ENCODE assay signal across 12 cellular contexts in genomic region chr19:9786819-9787218, GRCh38. TPM values are rescaled to one million over a fixed set of nuclear protein-coding genes. Genes with fewer than 3 reads are reported as not detected.
DNase-seq lines count a peak whose midpoint lies in the region; FAIRE-seq and TF ChIP-seq lines count a peak whose summit lies in the region.
"Had no signal": no experiment of that assay in that cellular context is flagged by ENCODE, and none has a peak within 500 bp of the region (broad histone marks: within the 10 kb centered on the region; RNA-seq: fewer than 3 reads in every experiment).

No MANE protein-coding gene starts in this region.

- peak overlapping the region; percentile 64 for H3K4me2 ChIP-seq in PC-9

- H3K4me1 ChIP-seq in Caco-2, result peaks cover 24% of the 10 kb centered on the region
- peaks cover 26% of the 10 kb centered on the region for H3K4me1 ChIP-seq in PC-9 (replicated peaks; ENCODE audit: insufficient read depth)
- peaks cover 10% of the 10 kb centered on the region for H3K4me1 ChIP-seq in endodermal cell (ENCODE audit: control insufficient read depth, insufficient read depth, low read length)

- no peaks in the 10 kb centered on the region for H3K9me3 Mint-ChIP-seq in Caco-2 (ENCODE audit: unreplicated experiment)
- H3K9me3 Mint-ChIP-seq in endodermal cell, result peaks cover 16% of the 10 kb centered on the region
- no peaks in the 10 kb centered on the region for H3K9me3 Mint-ChIP-seq in progenitor cell of endocrine pancreas (ENCODE audit: low read depth)

- 94 to 96% methylated on average over 7 to 8 of the region's 8 CpGs for WGBS in endodermal cell (ENCODE audit: insufficient coverage in 1 of 2, insufficient read length in 1 of 2), 2 experiments
- 88 to 93% methylated on average over 8 of the region's 8 CpGs for WGBS in lower leg skin, 2 donors

- DNase-seq in Caco-2, result no peak
- no peak for DNase-seq in PC-9
- no peak for DNase-seq in endodermal cell
- no peak for DNase-seq in progenitor cell of endocrine pancreas (ENCODE audit: low spot score, unreplicated experiment)
- no peak for DNase-seq in CD1c-positive myeloid dendritic cell (ENCODE audit: extremely low spot score)
- no peak for DNase-seq in D721Med (ENCODE audit: insufficient read length, low spot score)
- no peak for DNase-seq in stimulated activated CD4-positive, alpha-beta T cell treated with anti-CD3 and anti-CD28 coated beads, Interleukin-2, amount 100 ng/mL, for 48 hours
- DNase-seq in lower leg skin (ENCODE audit: low spot score in 2 of 2), result no peak
- DNase-seq: gastrocnemius medialis; MV-4-11; NK-92 treated with Interleukin-12 subunit alpha and Interleukin-12 subunit beta, amount 100 ng/mL, for 24 hours had no signal

- H3K27ac ChIP-seq in PC-9, result no peak overlapping the region
- no peak overlapping the region for H3K27ac ChIP-seq in endodermal cell (ENCODE audit: low read depth, low read length)

- H3K36me3 Mint-ChIP-seq in Caco-2 (ENCODE audit: insufficient read depth, unreplicated experiment) (peaks cover 23% of the 10 kb centered on the region), endodermal cell (ENCODE audit: low read depth) (peaks cover 15% of the 10 kb centered on the region), progenitor cell of endocrine pancreas (ENCODE audit: insufficient read depth) (no peaks in the 10 kb centered on the region)

- POLR2A ChIA-PET in Caco-2 (lab: Charles Lee) (no interaction called here), PC-9 (lab: Charles Lee; ENCODE audit: unreplicated experiment) (no interaction called here)

- H3K4me1 Mint-ChIP-seq in Caco-2 (ENCODE audit: low read depth, unreplicated experiment), result peaks cover 22% of the 10 kb centered on the region
- H3K4me1 Mint-ChIP-seq in endodermal cell, result peaks cover 34% of the 10 kb centered on the region
- H3K4me1 Mint-ChIP-seq in progenitor cell of endocrine pancreas (ENCODE audit: low read depth), result peaks cover 27% of the 10 kb centered on the region

- no peak for FAIRE-seq in D721Med (lab: Jason Lieb, UNC)

- CTCF ChIA-PET in Caco-2 (lab: Charles Lee), result no interaction called here
- CTCF ChIA-PET in PC-9 (lab: Charles Lee), result no interaction called here

- H3K27me3 ChIP-seq in Caco-2 (replicated peaks; ENCODE audit: control insufficient read depth, insufficient read depth, low read length) (no peaks in the 10 kb centered on the region), PC-9 (ENCODE audit: insufficient read depth, low read depth) (no peaks in the 10 kb centered on the region), endodermal cell (ENCODE audit: control insufficient read depth, insufficient read depth, low read length, poor library complexity, severe bottlenecking) (no peaks in the 10 kb centered on the region)

- intact Hi-C loops in Caco-2 (cut with micrococcal nuclease; ENCODE audit: unreplicated experiment), result no loop called here
- intact Hi-C loops in PC-9 (cut with micrococcal nuclease; ENCODE audit: unreplicated experiment), result no loop called here
- intact Hi-C loops in lower leg skin (cut with DNase I; ENCODE audit: low total_unique reads), result loop anchor here (10.0 kb wide), 2 partner anchors 192 to 582 kb away; no protein-coding TSS in a partner anchor

- TF ChIP-seq CTCF in Caco-2 (IDR thresholded peaks at IDR 0.05; ENCODE audit: insufficient read depth in 1 of 2, low read depth in 1 of 2, low read length in 1 of 2, severe bottlenecking in 1 of 2, unreplicated experiment in 1 of 2) (no peak), PC-9 (conservative IDR thresholded peaks at IDR 0.05) (no peak), endodermal cell (conservative IDR thresholded peaks at IDR 0.05) (no peak), progenitor cell of endocrine pancreas (IDR thresholded peaks at IDR 0.05; ENCODE audit: unreplicated experiment) (no peak), D721Med (IDR thresholded peaks at IDR 0.05; ENCODE audit: insufficient read depth, missing control alignments) (no peak), lower leg skin (IDR thresholded peaks at IDR 0.05) (no peak)

- no peaks in the 10 kb centered on the region for H3K9me2 ChIP-seq in PC-9 (ENCODE audit: insufficient read depth)

- no peaks in the 10 kb centered on the region for H3K79me2 ChIP-seq in PC-9 (ENCODE audit: low read depth)

- H3K9me3 ChIP-seq in Caco-2, result no peaks in the 10 kb centered on the region
- no peaks in the 10 kb centered on the region for H3K9me3 ChIP-seq in PC-9 (ENCODE audit: insufficient read depth, low read depth)
- peaks cover 6% of the 10 kb centered on the region for H3K9me3 ChIP-seq in endodermal cell (ENCODE audit: control insufficient read depth, low read length)
- H3K9me3 ChIP-seq: gastrocnemius medialis, mucosa of descending colon had no signal

- H3K27ac Mint-ChIP-seq in Caco-2 (ENCODE audit: unreplicated experiment) (peak overlapping the region; percentile 100), endodermal cell (no peak overlapping the region), progenitor cell of endocrine pancreas (no peak overlapping the region)

- TF ChIP-seq POLR2A in lower leg skin (IDR thresholded peaks at IDR 0.05), result no peak

- no peaks in the 10 kb centered on the region for H4K20me1 ChIP-seq in PC-9 (ENCODE audit: insufficient read depth)

- BruUV-seq in Caco-2 (replicated peaks; lab: Mats Ljungman, UMichigan) (no TSS peak), PC-9 (replicated peaks; lab: Mats Ljungman, UMichigan) (no TSS peak)

- H3K4me3 ChIP-seq in Caco-2 (ENCODE audit: low read depth, low read length) (no peak overlapping the region), PC-9 (peak overlapping the region; percentile 62; the same call in 1 of the 2 replicates), endodermal cell (ENCODE audit: low read length) (peak overlapping the region; percentile 81), lower leg skin (ENCODE audit: low read depth, poor library complexity, severe bottlenecking) (no peak overlapping the region)
- H3K4me3 ChIP-seq: mucosa of descending colon had no signal

- H3K4me3 Mint-ChIP-seq in Caco-2 (ENCODE audit: unreplicated experiment) (peak overlapping the region; percentile 90), endodermal cell (peak overlapping the region; percentile 83), progenitor cell of endocrine pancreas (ENCODE audit: low read depth) (peak overlapping the region; percentile 65)

- no peak overlapping the region for H3K9ac ChIP-seq in endodermal cell (ENCODE audit: extremely low read depth, low read length, poor library complexity, severe bottlenecking)

- peaks cover 14% of the 10 kb centered on the region; the same call in 1 of the 2 replicates for H3F3A ChIP-seq in PC-9 (ENCODE audit: insufficient read depth, low read depth)

- peak overlapping the region; percentile 74 for H2AFZ ChIP-seq in PC-9

- no peaks in the 10 kb centered on the region for H3K27me3 Mint-ChIP-seq in Caco-2 (ENCODE audit: insufficient read depth, unreplicated experiment)
- peaks cover 1% of the 10 kb centered on the region for H3K27me3 Mint-ChIP-seq in endodermal cell (ENCODE audit: insufficient read depth)
- no peaks in the 10 kb centered on the region for H3K27me3 Mint-ChIP-seq in progenitor cell of endocrine pancreas

- H3K36me3 ChIP-seq in Caco-2 (ENCODE audit: control insufficient read depth, insufficient read depth, low read length) (no peaks in the 10 kb centered on the region; the same call in 1 of the 2 replicates), PC-9 (ENCODE audit: low read depth) (no peaks in the 10 kb centered on the region), endodermal cell (ENCODE audit: control insufficient read depth, insufficient read depth, low read length) (peaks cover 5% of the 10 kb centered on the region)
- H3K36me3 ChIP-seq: gastrocnemius medialis had no signal

RNA-seq across cellular contexts. Expression of gene ZNF846, which starts 18.3 kb away (rescaled TPM):
- total RNA-seq in Caco-2 (2022), result 5.3 and 6.2 TPM in 2 replicates
- 8.3 and 9.6 TPM in 2 replicates for total RNA-seq in PC-9 (2021)
- 10 to 100 TPM; 12.3 to 23.6 TPM for total RNA-seq in endodermal cell
- polyA plus RNA-seq in endodermal cell (2013, experiment 1 of 2), result 11.4 TPM
- 13.0 TPM for polyA plus RNA-seq in endodermal cell (2013, experiment 2 of 2)
- total RNA-seq in progenitor cell of endocrine pancreas, result 33.3 and 34.0 TPM in 2 replicates
- 10 to 100 TPM in 2 of 4 donors, 1 to 10 TPM in 2; 8.7 to 15.5 (median 10.4) TPM for total RNA-seq in lower leg skin

RNA-seq across cellular contexts. Expression of gene FBXL12, which starts 32.1 kb away (rescaled TPM):
- 37.6 and 39.9 TPM in 2 replicates for total RNA-seq in Caco-2 (2022)
- total RNA-seq in PC-9 (2021), result 30.7 and 35.8 TPM in 2 replicates
- total RNA-seq in endodermal cell, result 10 to 100 TPM; 28.3 to 28.8 TPM
- polyA plus RNA-seq in endodermal cell (2013, experiment 1 of 2), result 27.8 TPM
- 26.3 TPM for polyA plus RNA-seq in endodermal cell (2013, experiment 2 of 2)
- 30.9 and 32.0 TPM in 2 replicates for total RNA-seq in progenitor cell of endocrine pancreas
- total RNA-seq in lower leg skin, result 10 to 100 TPM; 13.8 to 28.7 (median 23.5) TPM

RNA-seq across cellular contexts. Expression of gene UBL5, which starts 40.9 kb away (rescaled TPM):
- 345 and 359 TPM in 2 replicates for total RNA-seq in Caco-2 (2022)
- 400 and 403 TPM in 2 replicates for total RNA-seq in PC-9 (2021)
- total RNA-seq in endodermal cell, result 100 to 1,000 TPM; 415 to 506 TPM
- 627 TPM for polyA plus RNA-seq in endodermal cell (2013, experiment 1 of 2)
- polyA plus RNA-seq in endodermal cell (2013, experiment 2 of 2), result 623 TPM
- total RNA-seq in progenitor cell of endocrine pancreas, result 335 and 342 TPM in 2 replicates
- total RNA-seq in lower leg skin, result 100 to 1,000 TPM; 339 to 596 (median 390) TPM

RNA-seq across cellular contexts. Expression of gene PIN1, which starts 48.3 kb away (rescaled TPM):
- total RNA-seq in Caco-2 (2022) (63.3 and 65.3 TPM in 2 replicates), PC-9 (2021) (72.2 and 74.1 TPM in 2 replicates), endodermal cell (100 to 1,000 TPM in 1 of 2 donors, 10 to 100 TPM in 1; 92.4 to 101 TPM), progenitor cell of endocrine pancreas (83.3 and 90.6 TPM in 2 replicates), lower leg skin (10 to 100 TPM; 67.8 to 97.7 (median 79.6) TPM)
- 84.6 TPM for polyA plus RNA-seq in endodermal cell (2013, experiment 1 of 2)
- polyA plus RNA-seq in endodermal cell (2013, experiment 2 of 2), result 87.0 TPM

Comparison
In these comparisons a context has a peak if more than half of its experiments do, and no peak if none do; other contexts are left out.
1. H3K4me3 ChIP-seq: peak in PC-9 (single experiment) and endodermal cell (single experiment); none in Caco-2 (single experiment) and lower leg skin (single experiment).
2. Peak in every context shown above with its lines, with median percentiles within 50 percentile points of each other: H3K4me3 Mint-ChIP-seq.